Comparison of ENCODE assay signal across 21 cellular contexts in the genomic region with DNA sequence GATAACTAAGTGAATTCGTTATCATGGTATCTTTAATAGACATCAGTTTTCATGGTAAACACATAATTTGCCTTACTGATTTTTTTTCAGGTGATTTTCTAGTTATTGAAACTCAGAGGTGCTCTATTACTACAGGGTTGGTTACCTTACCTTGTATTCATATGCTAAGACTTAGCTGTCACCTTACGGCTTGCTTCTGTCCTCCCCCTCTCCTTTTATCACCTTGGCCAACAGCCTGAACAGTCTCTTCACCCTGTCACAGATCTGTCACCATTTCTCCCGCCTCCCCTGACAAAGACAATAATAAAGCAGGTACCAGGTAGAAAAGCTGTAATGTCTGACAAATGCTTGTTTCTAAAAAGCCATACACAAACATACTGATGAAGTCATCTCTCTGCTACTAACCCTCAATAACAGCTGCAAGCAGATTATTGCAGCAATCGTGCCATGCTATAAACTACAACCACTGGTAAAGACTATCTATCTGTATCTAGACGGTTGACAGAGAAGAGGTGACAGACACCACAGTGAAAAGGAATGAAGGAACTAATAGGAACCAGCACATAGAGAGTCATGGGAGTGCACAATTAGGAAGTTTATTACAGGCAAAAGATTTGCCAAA. TPM values are rescaled to one million over a fixed set of nuclear protein-coding genes. Genes with fewer than 3 reads are reported as not detected.
DNase-seq lines count a peak whose midpoint lies in the region; ATAC-seq, FAIRE-seq and TF ChIP-seq lines count a peak whose summit lies in the region.
"Had no signal": no experiment of that assay in that cellular context is flagged by ENCODE, and none has a peak within 500 bp of the region (broad histone marks: within the 10 kb centered on the region; RNA-seq: fewer than 3 reads in every experiment).

No MANE protein-coding gene starts in this region.

- CTCF ChIA-PET in HepG2 (lab: Yijun Ruan, JAX; ENCODE audit: low intra/inter-chr PET ratio, low total read pairs) = no interaction called here
- CTCF ChIA-PET in Panc1 (lab: Charles Lee) = no interaction called here

- H3K4me1 ChIP-seq in right lobe of liver (no peaks in the 10 kb centered on the region), HepG2 (ENCODE audit: insufficient read depth, low read length) (peaks cover 16% of the 10 kb centered on the region), Panc1 (ENCODE audit: control insufficient read depth, insufficient read depth, low read length) (peaks cover 33% of the 10 kb centered on the region)

- H3K27me3 Mint-ChIP-seq in type B pancreatic cell = no peaks in the 10 kb centered on the region
- H3K27me3 Mint-ChIP-seq: activated CD4-positive, alpha-beta T cell treated with anti-CD3 and anti-CD28 coated beads, Interleukin-2, amount 10 ng/mL, durations not matched to agents 24 days and 14 days; activated T-helper 17 cell treated with anti-CD3 and anti-CD28 coated beads, Interleukin-2, amount 50 U/mL, for 72 hours; brain; CD4-positive, CD25-positive, alpha-beta regulatory T cell had no signal

- no peaks in the 10 kb centered on the region for H3K9me3 Mint-ChIP-seq in type B pancreatic cell
- H3K9me3 Mint-ChIP-seq: activated CD4-positive, alpha-beta T cell treated with anti-CD3 and anti-CD28 coated beads, Interleukin-2, amount 10 ng/mL, durations not matched to agents 24 days and 14 days; activated T-helper 17 cell treated with anti-CD3 and anti-CD28 coated beads, Interleukin-2, amount 50 U/mL, for 72 hours; CD4-positive, CD25-positive, alpha-beta regulatory T cell had no signal

- peaks cover 90% of the 10 kb centered on the region for H3K79me2 ChIP-seq in HepG2 (ENCODE audit: insufficient read depth, low read length)

- BruUV-seq in HepG2 (replicated peaks; lab: Mats Ljungman, UMichigan) = no TSS peak
- no TSS peak for BruUV-seq in Panc1 (replicated peaks; lab: Mats Ljungman, UMichigan)

- no peak overlapping the region for H2AFZ ChIP-seq in HepG2 (ENCODE audit: low read length)

- H3K4me2 ChIP-seq in HepG2 (ENCODE audit: low read depth, low read length) = no peak overlapping the region
- H3K4me2 ChIP-seq: KMS-11 had no signal

- no peak overlapping the region for H3K9ac ChIP-seq in HepG2 (ENCODE audit: insufficient read depth, low read depth, low read length)
- H3K9ac ChIP-seq: KMS-11 had no signal

- no peak for TF ChIP-seq POLR2A in right lobe of liver (IDR thresholded peaks at IDR 0.05)
- TF ChIP-seq POLR2A in HepG2 (IDR thresholded peaks at IDR 0.05; ENCODE audit: insufficient read depth in 1 of 2, low read depth in 2 of 2, low read length in 2 of 2) = no peak
- TF ChIP-seq POLR2A in GM18505 (IDR thresholded peaks at IDR 0.05; ENCODE audit: borderline replicate concordance, extremely low read depth, insufficient read depth, insufficient read length) = no peak

- TF ChIP-seq CTCF in right lobe of liver (IDR thresholded peaks at IDR 0.05) (no peak), HepG2 (CRISPR knock-in tag; IDR thresholded peaks at IDR 0.05) (no peak), Panc1 (IDR thresholded peaks at IDR 0.05) (no peak), type B pancreatic cell (conservative IDR thresholded peaks at IDR 0.05) (no peak)

- H3K36me3 ChIP-seq in right lobe of liver (no peaks in the 10 kb centered on the region), HepG2 (replicated peaks in 1 of 2; ENCODE audit: control insufficient read depth in 1 of 2, insufficient read depth in 2 of 2, low read length in 2 of 2) (no peaks in the 10 kb centered on the region), Panc1 (ENCODE audit: control insufficient read depth, insufficient read depth, low read length) (no peaks in the 10 kb centered on the region)
- H3K36me3 ChIP-seq: heart left ventricle had no signal

- POLR2A ChIA-PET in HepG2 (lab: Yijun Ruan, JAX) (no interaction called here), Panc1 (lab: Charles Lee) (no interaction called here)

- H3K27me3 ChIP-seq in right lobe of liver (no peaks in the 10 kb centered on the region), HepG2 (ENCODE audit: control insufficient read depth in 1 of 2, insufficient read depth in 2 of 2, low read length in 2 of 2) (no peaks in the 10 kb centered on the region), Panc1 (ENCODE audit: control insufficient read depth, insufficient read depth, low read length) (no peaks in the 10 kb centered on the region)
- H3K27me3 ChIP-seq: heart left ventricle had no signal

- H3K4me3 ChIP-seq in right lobe of liver (no peak overlapping the region), HepG2 (replicated peaks in 1 of 3; ENCODE audit: insufficient read depth in 1 of 3, low read depth in 2 of 3, low read length in 3 of 3) (no peak overlapping the region), Panc1 (ENCODE audit: low read depth in 2 of 2, low read length in 2 of 2) (no peak overlapping the region)
- H3K4me3 ChIP-seq: heart left ventricle had no signal

- H3K4me3 Mint-ChIP-seq in type B pancreatic cell = no peak overlapping the region
- H3K4me3 Mint-ChIP-seq: activated CD4-positive, alpha-beta T cell treated with anti-CD3 and anti-CD28 coated beads, Interleukin-2, amount 10 ng/mL, durations not matched to agents 24 days and 14 days; activated T-helper 17 cell treated with anti-CD3 and anti-CD28 coated beads, Interleukin-2, amount 50 U/mL, for 72 hours; brain; CD4-positive, CD25-positive, alpha-beta regulatory T cell had no signal

- H3K4me1 Mint-ChIP-seq in type B pancreatic cell (ENCODE audit: unreplicated experiment) = peaks cover 8% of the 10 kb centered on the region

- no peak for FAIRE-seq in HepG2 (lab: Jason Lieb, UNC)
- FAIRE-seq: endometrium had no signal

- in situ Hi-C loops in HepG2 (cut with HindIII; ENCODE audit: extremely low pct_ligation_motif_present, low pct_unique_long_range_greater_than_20kb) = no loop called here
- in situ Hi-C loops in Panc1 (cut with HindIII; ENCODE audit: low pct_unique_long_range_greater_than_20kb, low sequenced_read_pairs) = no loop called here

- peaks cover under 1% of the 10 kb centered on the region for H3K36me3 Mint-ChIP-seq in type B pancreatic cell

- DNase-seq in right lobe of liver (no peak), HepG2 (ENCODE audit: low spot score) (no peak), Panc1 (ENCODE audit: low read depth, low spot score) (no peak), left colon (no peak), iPS-NIHi11 (ENCODE audit: low spot score) (no peak), type B pancreatic cell (ENCODE audit: extremely low spot score, unreplicated experiment) (no peak)
- DNase-seq in central memory CD4-positive, alpha-beta T cell = no peak
- DNase-seq: activated CD4-positive, alpha-beta T cell treated with anti-CD3 and anti-CD28 coated beads, Interleukin-2, amount 10 ng/mL, durations not matched to agents 24 days and 14 days; CD4-positive, CD25-positive, alpha-beta regulatory T cell; DMS153; GF-D8; heart left ventricle; NCI-H1092; NCI-H2029 treated with DMSO at 0.1 percent for 48 hours; NCI-H526 treated with DMSO at 0.1 percent for 48 hours; SHP77 treated with DMSO at 0.1 percent for 48 hours had no signal

- no peak for TF ChIP-seq EP300 in HepG2 (IDR thresholded peaks at IDR 0.05; ENCODE audit: low read depth in 2 of 2, low read length in 2 of 2)
- no peak for TF ChIP-seq EP300 in HepG2 (CRISPR knock-in tag; IDR thresholded peaks at IDR 0.05; ENCODE audit: borderline replicate concordance)

- TF ChIP-seq RAD21 in HepG2 (CRISPR knock-in tag; IDR thresholded peaks at IDR 0.05) = no peak

- ATAC-seq in right lobe of liver (peak in 3 of 4 donors; percentile 10 to 64 (median 18)), HepG2 (no peak), Panc1 (no peak; the same call in 1 of the 2 replicates), left colon (peak; percentile 92), GM18505 (IDR thresholded peaks at IDR 0.05; ENCODE audit: unreplicated experiment) (no peak)
- ATAC-seq: activated T-helper 17 cell treated with anti-CD3 and anti-CD28 coated beads, Interleukin-2, amount 50 U/mL, for 72 hours; heart left ventricle had no signal

- H3K27ac ChIP-seq in right lobe of liver (no peak overlapping the region), HepG2 (ENCODE audit: extremely low read length, insufficient read depth, low read length) (no peak overlapping the region), Panc1 (ENCODE audit: low read length) (0 out of 2 replicates have a peak overlapping the region, but pooled peaks have one; percentile 48)
- H3K27ac ChIP-seq: heart left ventricle, KMS-11 had no signal

- 66% methylated on average over 5 of the region's 5 CpGs for WGBS in right lobe of liver (ENCODE audit: insufficient coverage, low coverage, low lambda C conversion rate, missing lambda C conversion rate)
- WGBS in HepG2 (ENCODE audit: low lambda C conversion rate) = 94% methylated on average over 5 of the region's 5 CpGs

- no peak overlapping the region for H3K27ac Mint-ChIP-seq in type B pancreatic cell
- H3K27ac Mint-ChIP-seq: activated CD4-positive, alpha-beta T cell treated with anti-CD3 and anti-CD28 coated beads, Interleukin-2, amount 10 ng/mL, durations not matched to agents 24 days and 14 days; activated T-helper 17 cell treated with anti-CD3 and anti-CD28 coated beads, Interleukin-2, amount 50 U/mL, for 72 hours; brain; CD4-positive, CD25-positive, alpha-beta regulatory T cell had no signal

- no peaks in the 10 kb centered on the region for H3K9me3 ChIP-seq in right lobe of liver
- no peaks in the 10 kb centered on the region for H3K9me3 ChIP-seq in HepG2 (ENCODE audit: low read length)
- no peaks in the 10 kb centered on the region for H3K9me3 ChIP-seq in Panc1 (ENCODE audit: control insufficient read depth, insufficient read depth, low read depth, low read length)
- H3K9me3 ChIP-seq: heart left ventricle had no signal

- H4K20me1 ChIP-seq in HepG2 (ENCODE audit: insufficient read depth, low read length) = no peaks in the 10 kb centered on the region; the same call in 1 of the 2 replicates

- intact Hi-C loops in right lobe of liver (cut with DNase I) = no loop called here
- intact Hi-C loops in HepG2 (cut with micrococcal nuclease; ENCODE audit: unreplicated experiment) = no loop called here
- intact Hi-C loops in Panc1 (cut with micrococcal nuclease; ENCODE audit: unreplicated experiment) = no loop called here
- intact Hi-C loops in left colon (cut with DNase I, micrococcal nuclease) = no loop called here

RNA-seq across cellular contexts. Expression of gene ARHGAP12, which starts 57.3 kb away (rescaled TPM):
- total RNA-seq in right lobe of liver (10 to 100 TPM; 12.1 to 24.8 (median 17.6) TPM), HepG2 (2016; rRNA removed; fragmentation: Illumina TruSeq; extraction: Trizol) (54.6 and 64.4 TPM in 2 replicates), Panc1 (2021; ENCODE audit: unreplicated experiment) (22.9 TPM), left colon (10 to 100 TPM; 38.2 to 46.9 TPM), type B pancreatic cell (ENCODE audit: low replicate concordance) (30.4 and 39.5 TPM in 2 replicates)
- 245 and 284 TPM in 2 replicates for total RNA-seq in HepG2 (2016; cell fraction: cytosol; rRNA removed; fragmentation: Illumina TruSeq; extraction: Trizol; ENCODE audit: low read depth)
- total RNA-seq in HepG2 (2016; cell fraction: insoluble cytoplasmic fraction; rRNA removed; fragmentation: Illumina TruSeq; extraction: Trizol) = 54.1 and 61.8 TPM in 2 replicates
- total RNA-seq in HepG2 (2016; cell fraction: membrane; rRNA removed; fragmentation: Illumina TruSeq; extraction: Trizol) = 83.7 and 98.1 TPM in 2 replicates
- total RNA-seq in HepG2 (2016; cell fraction: nucleus; rRNA removed; fragmentation: Illumina TruSeq; extraction: Trizol) = 58.3 and 61.0 TPM in 2 replicates
- 15.9 and 25.0 TPM in 2 replicates for polyA plus RNA-seq in HepG2 (2011; rRNA removed)
- 7.7 and 11.1 TPM in 2 replicates for polyA plus RNA-seq in HepG2 (2011; cell fraction: cytosol; rRNA removed)
- 18.5 and 19.2 TPM in 2 replicates for polyA plus RNA-seq in HepG2 (2011; cell fraction: nucleus; rRNA removed)
- 15.2 and 21.2 TPM in 2 replicates for polyA plus RNA-seq in HepG2 (2012)
- 0.86 and 0.93 TPM in 2 replicates for polyA plus RNA-seq in HepG2 (2016; cell fraction: cytosol; fragmentation: Illumina TruSeq; extraction: Trizol; ENCODE audit: low read depth)
- polyA plus RNA-seq in HepG2 (2016; cell fraction: insoluble cytoplasmic fraction; fragmentation: Illumina TruSeq; extraction: Trizol; ENCODE audit: low read depth) = 44.3 and 46.9 TPM in 2 replicates
- 6.4 and 6.9 TPM in 2 replicates for polyA plus RNA-seq in HepG2 (2016; cell fraction: membrane; fragmentation: Illumina TruSeq; extraction: Trizol; ENCODE audit: low read depth)
- 52.4 and 57.1 TPM in 2 replicates for polyA plus RNA-seq in HepG2 (2016; cell fraction: nucleus; fragmentation: Illumina TruSeq; extraction: Trizol; ENCODE audit: insufficient read depth, low read depth)
- 3.7 and 13.7 TPM in 2 replicates for polyA minus RNA-seq in HepG2 (2011; rRNA and poly(A)+ RNA removed; ENCODE audit: low replicate concordance)
- 36.2 and 37.1 TPM in 2 replicates for polyA minus RNA-seq in HepG2 (2011; cell fraction: cytosol; rRNA and poly(A)+ RNA removed)
- polyA minus RNA-seq in HepG2 (2011; cell fraction: nucleus; rRNA and poly(A)+ RNA removed) = 132 TPM in 2 replicates
- 12.0 TPM for polyA plus RNA-seq in Panc1 (2012; ENCODE audit: insufficient read length)

Comparison
In these comparisons a context has a peak if more than half of its experiments do, and no peak if none do; other contexts are left out.
1. ATAC-seq: peak in right lobe of liver (3 of 4) and left colon (single experiment); none in HepG2 (single experiment), Panc1 (single experiment) and GM18505 (single experiment).